ENCODE assay signal across 10 cellular contexts in genomic region chr19:6278051-6278450, GRCh38. TPM values are rescaled to one million over a fixed set of nuclear protein-coding genes. Genes with fewer than 3 reads are reported as not detected.
A peak's percentile ranks its signal among the peaks of the same experiment; 100 is the strongest.
DNase-seq lines count a peak whose midpoint lies in the region; ATAC-seq and TF ChIP-seq lines count a peak whose summit lies in the region.
"Had no signal": no experiment of that assay in that cellular context is flagged by ENCODE, and none has a peak within 500 bp of the region (broad histone marks: within the 10 kb centered on the region; RNA-seq: fewer than 3 reads in every experiment).

No MANE protein-coding gene starts in this region.

- no peaks in the 10 kb centered on the region for H3K36me3 Mint-ChIP-seq in chondrocyte (ENCODE audit: low read depth)

- H2AK5ac ChIP-seq in neuronal stem cell (ENCODE audit: low read depth, low read length): no peak overlapping the region

- H3K79me1 ChIP-seq in neuronal stem cell (ENCODE audit: low read depth, low read length): peaks cover 8% of the 10 kb centered on the region

- H3K79me2 ChIP-seq in Loucy (ENCODE audit: insufficient read depth, low read length): peaks cover 64% of the 10 kb centered on the region

- no peaks in the 10 kb centered on the region for H3K9me3 ChIP-seq in Loucy (ENCODE audit: insufficient read depth, low read depth, low read length)
- no peaks in the 10 kb centered on the region for H3K9me3 ChIP-seq in neuronal stem cell (replicated peaks in 1 of 2; ENCODE audit: control insufficient read depth in 2 of 2, insufficient read depth in 1 of 2, low read depth in 1 of 2, low read length in 2 of 2)

- H3K36me3 ChIP-seq in Loucy (ENCODE audit: insufficient read depth, low read length) (no peaks in the 10 kb centered on the region), neuronal stem cell (replicated peaks in 1 of 2; ENCODE audit: control insufficient read depth in 2 of 2, insufficient read depth in 2 of 2, low read length in 2 of 2) (peaks cover 4 to 26% of the 10 kb centered on the region in 2 donors)

- H3K27me3 Mint-ChIP-seq in chondrocyte (ENCODE audit: low read depth): no peaks in the 10 kb centered on the region

- no peak overlapping the region for H2BK5ac ChIP-seq in neuronal stem cell (ENCODE audit: low read length)

- H2AFZ ChIP-seq in Loucy (ENCODE audit: low read length) (no peak overlapping the region), neuronal stem cell (ENCODE audit: low read length) (no peak overlapping the region)

- WGBS in neuronal stem cell (ENCODE audit: extremely low coverage in 2 of 2, insufficient read length in 2 of 2, insufficient replicate concordance in 1 of 2), 2 donors: no CpG with 5 or more reads among the region's 9 CpGs

- H3K27ac ChIP-seq in C4-2B (peak overlapping the region; percentile 94), neuronal stem cell (replicated peaks; ENCODE audit: low read length) (no peak overlapping the region)

- DNase-seq in chondrocyte (ENCODE audit: low spot score) (peak; percentile 71), neuronal stem cell (ENCODE audit: low spot score) (no peak), kidney tubule cell (ENCODE audit: low spot score) (no peak)
- DNase-seq: NCI-H2107, small intestine had no signal

- H3K9ac ChIP-seq in Loucy (ENCODE audit: low read depth, low read length, poor library complexity, severe bottlenecking): peak overlapping the region; percentile 84
- H3K9ac ChIP-seq in neuronal stem cell (ENCODE audit: low read depth, low read length, poor library complexity): peak overlapping the region; percentile 16

- no peak overlapping the region for H3K14ac ChIP-seq in neuronal stem cell (ENCODE audit: low read length)

- H3K4me2 ChIP-seq in Loucy (ENCODE audit: low read depth, low read length, poor library complexity, severe bottlenecking): peak overlapping the region; percentile 98
- H3K4me2 ChIP-seq in neuronal stem cell (ENCODE audit: insufficient read depth, low read length, poor library complexity, severe bottlenecking): no peak overlapping the region

- peak overlapping the region; percentile 61 for H3K27ac Mint-ChIP-seq in chondrocyte (ENCODE audit: unreplicated experiment)

- no peak overlapping the region for H2BK12ac ChIP-seq in neuronal stem cell (ENCODE audit: low read length)

- H3K4me1 ChIP-seq in Loucy (ENCODE audit: insufficient read depth, low read length, poor library complexity, severe bottlenecking): peaks cover 41% of the 10 kb centered on the region
- H3K4me1 ChIP-seq in neuronal stem cell (ENCODE audit: control insufficient read depth in 2 of 2, insufficient read depth in 1 of 2, low read depth in 1 of 2, low read length in 2 of 2): peaks cover 18 to 32% of the 10 kb centered on the region in 2 donors

- no peak overlapping the region for H3K4ac ChIP-seq in neuronal stem cell (ENCODE audit: low read length)

- peak overlapping the region; percentile 78 for H3K4me3 ChIP-seq in Loucy (ENCODE audit: low read length, poor library complexity, severe bottlenecking)
- H3K4me3 ChIP-seq in neuronal stem cell (ENCODE audit: low read length in 2 of 2): peak overlapping the region in 1 of 2 donors; percentile 88

- H3K9me2 ChIP-seq in Loucy (replicated peaks; ENCODE audit: low read depth, low read length): no peaks in the 10 kb centered on the region

- no peaks in the 10 kb centered on the region for H3F3A ChIP-seq in Loucy (ENCODE audit: low read depth)

- no peak overlapping the region for H4K8ac ChIP-seq in neuronal stem cell (ENCODE audit: low read depth, low read length)

- H3K23ac ChIP-seq in neuronal stem cell (ENCODE audit: low read depth, low read length, poor library complexity): no peak overlapping the region

- H3K4me1 Mint-ChIP-seq in chondrocyte (ENCODE audit: low read depth): peaks cover 60% of the 10 kb centered on the region

- no peak overlapping the region for H2BK15ac ChIP-seq in neuronal stem cell (ENCODE audit: low read length)

- H3K27me3 ChIP-seq in Loucy (ENCODE audit: insufficient read depth, low read length, poor library complexity, severe bottlenecking) (no peaks in the 10 kb centered on the region), neuronal stem cell (ENCODE audit: control insufficient read depth in 3 of 3, insufficient read depth in 3 of 3, low read depth in 1 of 3, low read length in 3 of 3) (no peaks in the 10 kb centered on the region)

- no peak overlapping the region for H4K91ac ChIP-seq in neuronal stem cell (ENCODE audit: low read depth, low read length, poor library complexity)

- H2BK120ac ChIP-seq in neuronal stem cell (ENCODE audit: low read depth, low read length): no peak overlapping the region

- no peak overlapping the region for H3K18ac ChIP-seq in neuronal stem cell (ENCODE audit: low read length)

- H3K4me3 Mint-ChIP-seq in chondrocyte (ENCODE audit: unreplicated experiment): peak overlapping the region; percentile 96

- no peaks in the 10 kb centered on the region for H3K9me3 Mint-ChIP-seq in chondrocyte (ENCODE audit: low read depth)

- TF ChIP-seq CTCF in C4-2B (conservative IDR thresholded peaks at IDR 0.05) (no peak), Loucy (conservative IDR thresholded peaks at IDR 0.05; ENCODE audit: low read length) (no peak), chondrocyte (IDR thresholded peaks at IDR 0.05) (no peak)

- no peak for ATAC-seq in HG02981 (IDR thresholded peaks at IDR 0.05; ENCODE audit: unreplicated experiment)
- ATAC-seq in HG03439 (IDR thresholded peaks at IDR 0.05; ENCODE audit: unreplicated experiment): no peak
- ATAC-seq in GM19455 (IDR thresholded peaks at IDR 0.05; ENCODE audit: unreplicated experiment): no peak

- H4K20me1 ChIP-seq in Loucy (ENCODE audit: insufficient read depth, low read length, poor library complexity, severe bottlenecking): peaks cover 63% of the 10 kb centered on the region

RNA-seq across cellular contexts. Expression of gene MLLT1, which starts 1.7 kb away (rescaled TPM):
- total RNA-seq in chondrocyte: 57.7 to 61.2 TPM (median 60.9 TPM) in 3 replicates
- polyA plus RNA-seq in neuronal stem cell (2013, experiment 1 of 2): 43.3 TPM
- 43.5 TPM for polyA plus RNA-seq in neuronal stem cell (2013, experiment 2 of 2)

RNA-seq across cellular contexts. Expression of gene ACER1, which starts 55.4 kb away (rescaled TPM):
- total RNA-seq in chondrocyte: not detected in 3 replicates
- not detected for polyA plus RNA-seq in neuronal stem cell (2013, experiment 1 of 2)
- polyA plus RNA-seq in neuronal stem cell (2013, experiment 2 of 2): not detected
